ENCODE assay signal across 8 cellular contexts in the genomic region with DNA sequence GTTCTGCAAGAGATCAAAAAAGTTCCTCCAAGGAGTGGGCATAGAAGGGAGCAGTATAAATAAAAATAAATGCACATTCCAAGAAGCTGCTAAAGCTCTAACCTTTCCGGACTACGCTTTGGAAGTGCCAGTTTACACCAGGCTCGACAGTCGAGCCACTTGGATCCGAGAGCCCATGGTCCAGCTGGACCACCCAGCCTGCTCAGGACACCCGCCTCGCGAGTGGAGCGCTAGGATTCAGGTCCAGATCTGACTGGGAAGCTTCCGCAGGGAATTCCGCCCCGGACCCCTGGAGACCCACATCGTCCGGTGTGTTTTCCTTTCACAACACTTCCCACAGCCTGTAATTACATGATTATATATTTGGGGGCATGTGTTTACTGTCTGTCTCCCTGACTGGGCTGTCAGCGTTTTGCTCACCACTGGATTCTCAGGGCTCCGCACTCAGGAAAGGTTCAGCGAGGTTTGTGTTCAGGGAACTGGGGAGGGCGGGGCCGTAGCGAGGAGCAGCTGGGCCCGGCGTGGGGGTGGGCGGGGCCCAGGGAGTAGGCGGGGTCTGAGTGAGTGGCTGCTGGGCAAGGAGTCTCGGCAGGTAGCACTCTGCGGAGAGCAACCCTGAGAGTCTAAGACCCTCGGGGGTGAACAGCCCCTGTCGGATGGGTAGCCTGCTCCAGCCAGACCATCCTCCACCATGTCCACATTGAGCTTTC. TPM values are rescaled to one million over a fixed set of nuclear protein-coding genes. Genes with fewer than 3 reads are reported as not detected.
A peak's percentile ranks its signal among the peaks of the same experiment; 100 is the strongest.
DNase-seq lines count a peak whose midpoint lies in the region; ATAC-seq and TF ChIP-seq lines count a peak whose summit lies in the region.

No MANE protein-coding gene starts in this region.

- POLR2A ChIA-PET in AG04449 (lab: Yijun Ruan, JAX): interaction anchor here (1.3 kb wide), 1 partner anchor 53 kb away, joined by 6 read pairs; the partner anchor contains the start of gene TMEM263

- peaks cover 7 to 12% of the 10 kb centered on the region in 2 donors for H3K4me1 Mint-ChIP-seq in immature natural killer cell

- no peaks in the 10 kb centered on the region for H3K9me3 ChIP-seq in WERI-Rb-1 (ENCODE audit: severe bottlenecking)

- DNase-seq in AG04449 (ENCODE audit: low read depth, low spot score): no peak
- DNase-seq in HUDEP-2 (lab: John Stamatoyannopoulos, UW; ENCODE audit: unreplicated experiment in 76 of 76): peak in 65 of 76 experiments; percentile 3 to 82 (median 56)
- DNase-seq in WERI-Rb-1: peak; percentile 62
- peak; percentile 56 for DNase-seq in brain microvascular endothelial cell
- DNase-seq in immature natural killer cell: peak; percentile 31 to 41 (median 35)
- DNase-seq in stimulated activated CD4-positive, alpha-beta T cell treated with anti-CD3 and anti-CD28 coated beads, Interleukin-12 subunit alpha, Interleukin-12 subunit beta, amount 100 ng/mL, for 48 hours (ENCODE audit: low read depth in 2 of 3, low spot score in 1 of 3): peak; percentile 48 to 76 (median 68)
- no peak for DNase-seq in putamen (ENCODE audit: low spot score)

- H3K27ac Mint-ChIP-seq in immature natural killer cell: no peak overlapping the region

- H3K27me3 ChIP-seq in WERI-Rb-1 (ENCODE audit: insufficient read depth, low read depth, severe bottlenecking): no peaks in the 10 kb centered on the region
- no peaks in the 10 kb centered on the region for H3K27me3 ChIP-seq in brain microvascular endothelial cell (replicated peaks)

- CTCF ChIA-PET in AG04449 (lab: Yijun Ruan, JAX): interaction anchor here (1.0 to 7.0 kb wide), 5 partner anchors 11 to 546 kb away, joined by 3 to 40 read pairs (median 4); partner anchors contain the start of gene POLR3B

- H3K27ac ChIP-seq in WERI-Rb-1 (no peak overlapping the region), brain microvascular endothelial cell (no peak overlapping the region)

- in situ Hi-C loops in brain microvascular endothelial cell (cut with HindIII; ENCODE audit: low pct_ligation_motif_present, low sequenced_read_pairs): loop anchor here (25.0 kb wide), 1 partner anchor 516 kb away; no protein-coding TSS in a partner anchor

- peak overlapping the region; percentile 52 for H3K4me3 ChIP-seq in AG04449 (ENCODE audit: low read depth, low read length)
- no peak overlapping the region for H3K4me3 ChIP-seq in WERI-Rb-1 (ENCODE audit: low read depth, low read length)
- H3K4me3 ChIP-seq in brain microvascular endothelial cell (ENCODE audit: low read depth, low read length): peak overlapping the region; percentile 57

- H3K36me3 Mint-ChIP-seq in immature natural killer cell: no peaks in the 10 kb centered on the region

- H3K36me3 ChIP-seq in WERI-Rb-1 (no peaks in the 10 kb centered on the region), brain microvascular endothelial cell (replicated peaks) (no peaks in the 10 kb centered on the region)

- peaks cover 3 to 30% (median 7%) of the 10 kb centered on the region in 3 donors for H3K27me3 Mint-ChIP-seq in immature natural killer cell (ENCODE audit: low read depth in 3 of 3)

- H3K9me3 Mint-ChIP-seq in immature natural killer cell: no peaks in the 10 kb centered on the region

- ATAC-seq in GM19452 (IDR thresholded peaks at IDR 0.05; ENCODE audit: unreplicated experiment): peak; percentile 62

- peak overlapping the region in 4 of 5 donors; percentile 34 to 46 (median 40) for H3K4me3 Mint-ChIP-seq in immature natural killer cell

- TF ChIP-seq CTCF in AG04449 (IDR thresholded peaks at IDR 0.05; ENCODE audit: insufficient read depth, low read length, missing control alignments) (no peak), WERI-Rb-1 (IDR thresholded peaks at IDR 0.05; ENCODE audit: low read depth, low read length) (no peak), brain microvascular endothelial cell (IDR thresholded peaks at IDR 0.05; ENCODE audit: low read depth, low read length, missing control alignments) (no peak)

RNA-seq across cellular contexts. Expression of gene TMEM263, which starts 52.3 kb away (rescaled TPM):
- 10 to 100 TPM; 30.2 to 33.5 (median 31.0) TPM for polyA plus RNA-seq in immature natural killer cell

Comparison
In these comparisons a context has a peak if more than half of its experiments do, and no peak if none do; other contexts are left out.
1. DNase-seq: peak in HUDEP-2 (65 of 76), WERI-Rb-1 (single experiment), brain microvascular endothelial cell (single experiment), immature natural killer cell (3 of 3) and stimulated activated CD4-positive, alpha-beta T cell treated with anti-CD3 and anti-CD28 coated beads, Interleukin-12 subunit alpha, Interleukin-12 subunit beta, amount 100 ng/mL, for 48 hours (3 of 3); none in AG04449 (single experiment) and putamen (single experiment).